In the genomic region with DNA sequence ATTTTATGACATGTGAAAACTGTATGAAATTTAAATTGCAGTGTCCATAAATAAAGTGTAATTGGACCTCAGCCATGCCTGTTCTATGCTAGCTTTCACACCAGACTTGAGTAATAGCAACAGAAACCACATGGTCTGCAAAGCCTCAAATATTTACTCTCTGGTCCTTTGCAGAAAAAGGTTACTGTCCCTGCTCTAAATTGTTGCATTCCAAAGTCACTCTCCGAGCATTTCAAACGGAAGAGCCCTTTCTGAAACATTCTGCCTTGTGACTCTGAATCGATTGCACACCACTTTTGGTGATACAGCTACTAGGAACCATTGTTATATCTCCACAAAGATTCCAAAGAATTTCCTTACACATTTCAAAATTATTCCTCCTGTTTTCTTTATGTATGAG, we compare ENCODE assay signal across 1 cellular context.
A peak's percentile ranks its signal among the peaks of the same experiment; 100 is the strongest.
TF ChIP-seq lines count a peak whose summit lies in the region.

No MANE protein-coding gene starts in this region.

TF ChIP-seq in HepG2, 621 proteins besides CTCF, POLR2A, EP300 and RAD21 (continued from another document and continues in another):
- TF ChIP-seq, protein P1, sequence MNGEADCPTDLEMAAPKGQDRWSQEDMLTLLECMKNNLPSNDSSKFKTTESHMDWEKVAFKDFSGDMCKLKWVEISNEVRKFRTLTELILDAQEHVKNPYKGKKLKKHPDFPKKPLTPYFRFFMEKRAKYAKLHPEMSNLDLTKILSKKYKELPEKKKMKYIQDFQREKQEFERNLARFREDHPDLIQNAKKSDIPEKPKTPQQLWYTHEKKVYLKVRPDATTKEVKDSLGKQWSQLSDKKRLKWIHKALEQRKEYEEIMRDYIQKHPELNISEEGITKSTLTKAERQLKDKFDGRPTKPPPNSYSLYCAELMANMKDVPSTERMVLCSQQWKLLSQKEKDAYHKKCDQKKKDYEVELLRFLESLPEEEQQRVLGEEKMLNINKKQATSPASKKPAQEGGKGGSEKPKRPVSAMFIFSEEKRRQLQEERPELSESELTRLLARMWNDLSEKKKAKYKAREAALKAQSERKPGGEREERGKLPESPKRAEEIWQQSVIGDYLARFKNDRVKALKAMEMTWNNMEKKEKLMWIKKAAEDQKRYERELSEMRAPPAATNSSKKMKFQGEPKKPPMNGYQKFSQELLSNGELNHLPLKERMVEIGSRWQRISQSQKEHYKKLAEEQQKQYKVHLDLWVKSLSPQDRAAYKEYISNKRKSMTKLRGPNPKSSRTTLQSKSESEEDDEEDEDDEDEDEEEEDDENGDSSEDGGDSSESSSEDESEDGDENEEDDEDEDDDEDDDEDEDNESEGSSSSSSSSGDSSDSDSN (CRISPR knock-in tag; IDR thresholded peaks at IDR 0.05) = no peak
- no peak for TF ChIP-seq ZNF335 (CRISPR knock-in tag; IDR thresholded peaks at IDR 0.05)
- TF ChIP-seq ZNF138 (CRISPR knock-in tag; IDR thresholded peaks at IDR 0.05; ENCODE audit: low read depth) = no peak
- no peak for TF ChIP-seq ZNF33B (CRISPR knock-in tag; IDR thresholded peaks at IDR 0.05)
- TF ChIP-seq CHCHD3 (CRISPR knock-in tag; IDR thresholded peaks at IDR 0.05) = no peak
- no peak for TF ChIP-seq ZNF431 (CRISPR knock-in tag; IDR thresholded peaks at IDR 0.05; ENCODE audit: borderline replicate concordance, low read depth)
- TF ChIP-seq AKAP8 (CRISPR knock-in tag; IDR thresholded peaks at IDR 0.05) = no peak
- TF ChIP-seq, protein P2, sequence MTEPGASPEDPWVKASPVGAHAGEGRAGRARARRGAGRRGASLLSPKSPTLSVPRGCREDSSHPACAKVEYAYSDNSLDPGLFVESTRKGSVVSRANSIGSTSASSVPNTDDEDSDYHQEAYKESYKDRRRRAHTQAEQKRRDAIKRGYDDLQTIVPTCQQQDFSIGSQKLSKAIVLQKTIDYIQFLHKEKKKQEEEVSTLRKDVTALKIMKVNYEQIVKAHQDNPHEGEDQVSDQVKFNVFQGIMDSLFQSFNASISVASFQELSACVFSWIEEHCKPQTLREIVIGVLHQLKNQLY (CRISPR knock-in tag; IDR thresholded peaks at IDR 0.05) = peak; percentile 35; the same call in 1 of the 2 replicates
- TF ChIP-seq, protein P3, sequence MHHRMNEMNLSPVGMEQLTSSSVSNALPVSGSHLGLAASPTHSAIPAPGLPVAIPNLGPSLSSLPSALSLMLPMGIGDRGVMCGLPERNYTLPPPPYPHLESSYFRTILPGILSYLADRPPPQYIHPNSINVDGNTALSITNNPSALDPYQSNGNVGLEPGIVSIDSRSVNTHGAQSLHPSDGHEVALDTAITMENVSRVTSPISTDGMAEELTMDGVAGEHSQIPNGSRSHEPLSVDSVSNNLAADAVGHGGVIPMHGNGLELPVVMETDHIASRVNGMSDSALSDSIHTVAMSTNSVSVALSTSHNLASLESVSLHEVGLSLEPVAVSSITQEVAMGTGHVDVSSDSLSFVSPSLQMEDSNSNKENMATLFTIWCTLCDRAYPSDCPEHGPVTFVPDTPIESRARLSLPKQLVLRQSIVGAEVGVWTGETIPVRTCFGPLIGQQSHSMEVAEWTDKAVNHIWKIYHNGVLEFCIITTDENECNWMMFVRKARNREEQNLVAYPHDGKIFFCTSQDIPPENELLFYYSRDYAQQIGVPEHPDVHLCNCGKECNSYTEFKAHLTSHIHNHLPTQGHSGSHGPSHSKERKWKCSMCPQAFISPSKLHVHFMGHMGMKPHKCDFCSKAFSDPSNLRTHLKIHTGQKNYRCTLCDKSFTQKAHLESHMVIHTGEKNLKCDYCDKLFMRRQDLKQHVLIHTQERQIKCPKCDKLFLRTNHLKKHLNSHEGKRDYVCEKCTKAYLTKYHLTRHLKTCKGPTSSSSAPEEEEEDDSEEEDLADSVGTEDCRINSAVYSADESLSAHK (CRISPR knock-in tag; IDR thresholded peaks at IDR 0.05; ENCODE audit: borderline replicate concordance) = no peak
- no peak for TF ChIP-seq FOXC1 (CRISPR knock-in tag; IDR thresholded peaks at IDR 0.05; ENCODE audit: borderline replicate concordance)
- TF ChIP-seq, protein P4, sequence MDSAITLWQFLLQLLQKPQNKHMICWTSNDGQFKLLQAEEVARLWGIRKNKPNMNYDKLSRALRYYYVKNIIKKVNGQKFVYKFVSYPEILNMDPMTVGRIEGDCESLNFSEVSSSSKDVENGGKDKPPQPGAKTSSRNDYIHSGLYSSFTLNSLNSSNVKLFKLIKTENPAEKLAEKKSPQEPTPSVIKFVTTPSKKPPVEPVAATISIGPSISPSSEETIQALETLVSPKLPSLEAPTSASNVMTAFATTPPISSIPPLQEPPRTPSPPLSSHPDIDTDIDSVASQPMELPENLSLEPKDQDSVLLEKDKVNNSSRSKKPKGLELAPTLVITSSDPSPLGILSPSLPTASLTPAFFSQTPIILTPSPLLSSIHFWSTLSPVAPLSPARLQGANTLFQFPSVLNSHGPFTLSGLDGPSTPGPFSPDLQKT (CRISPR knock-in tag; IDR thresholded peaks at IDR 0.05; ENCODE audit: borderline replicate concordance) = no peak
- no peak for TF ChIP-seq ZFP41 (CRISPR knock-in tag; IDR thresholded peaks at IDR 0.05; ENCODE audit: borderline replicate concordance)
- TF ChIP-seq, protein P5, sequence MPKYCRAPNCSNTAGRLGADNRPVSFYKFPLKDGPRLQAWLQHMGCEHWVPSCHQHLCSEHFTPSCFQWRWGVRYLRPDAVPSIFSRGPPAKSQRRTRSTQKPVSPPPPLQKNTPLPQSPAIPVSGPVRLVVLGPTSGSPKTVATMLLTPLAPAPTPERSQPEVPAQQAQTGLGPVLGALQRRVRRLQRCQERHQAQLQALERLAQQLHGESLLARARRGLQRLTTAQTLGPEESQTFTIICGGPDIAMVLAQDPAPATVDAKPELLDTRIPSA (CRISPR knock-in tag; IDR thresholded peaks at IDR 0.05; ENCODE audit: borderline replicate concordance) = no peak
- TF ChIP-seq NCOA2 (CRISPR knock-in tag; IDR thresholded peaks at IDR 0.05) = peak; percentile 81
- no peak for TF ChIP-seq ZNF616 (CRISPR knock-in tag; IDR thresholded peaks at IDR 0.05; ENCODE audit: low read depth)
- peak; percentile 72; the same call in 1 of the 2 replicates for TF ChIP-seq ZNF878 (CRISPR knock-in tag; IDR thresholded peaks at IDR 0.05)
- TF ChIP-seq ZSCAN12 (CRISPR knock-in tag; IDR thresholded peaks at IDR 0.05) = no peak
- TF ChIP-seq, protein P6, sequence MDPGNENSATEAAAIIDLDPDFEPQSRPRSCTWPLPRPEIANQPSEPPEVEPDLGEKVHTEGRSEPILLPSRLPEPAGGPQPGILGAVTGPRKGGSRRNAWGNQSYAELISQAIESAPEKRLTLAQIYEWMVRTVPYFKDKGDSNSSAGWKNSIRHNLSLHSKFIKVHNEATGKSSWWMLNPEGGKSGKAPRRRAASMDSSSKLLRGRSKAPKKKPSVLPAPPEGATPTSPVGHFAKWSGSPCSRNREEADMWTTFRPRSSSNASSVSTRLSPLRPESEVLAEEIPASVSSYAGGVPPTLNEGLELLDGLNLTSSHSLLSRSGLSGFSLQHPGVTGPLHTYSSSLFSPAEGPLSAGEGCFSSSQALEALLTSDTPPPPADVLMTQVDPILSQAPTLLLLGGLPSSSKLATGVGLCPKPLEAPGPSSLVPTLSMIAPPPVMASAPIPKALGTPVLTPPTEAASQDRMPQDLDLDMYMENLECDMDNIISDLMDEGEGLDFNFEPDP (CRISPR knock-in tag; conservative IDR thresholded peaks at IDR 0.05) = no peak
- TF ChIP-seq POLR2G (IDR thresholded peaks at IDR 0.05; ENCODE audit: low read depth, low read length) = no peak
- TF ChIP-seq, protein P7, sequence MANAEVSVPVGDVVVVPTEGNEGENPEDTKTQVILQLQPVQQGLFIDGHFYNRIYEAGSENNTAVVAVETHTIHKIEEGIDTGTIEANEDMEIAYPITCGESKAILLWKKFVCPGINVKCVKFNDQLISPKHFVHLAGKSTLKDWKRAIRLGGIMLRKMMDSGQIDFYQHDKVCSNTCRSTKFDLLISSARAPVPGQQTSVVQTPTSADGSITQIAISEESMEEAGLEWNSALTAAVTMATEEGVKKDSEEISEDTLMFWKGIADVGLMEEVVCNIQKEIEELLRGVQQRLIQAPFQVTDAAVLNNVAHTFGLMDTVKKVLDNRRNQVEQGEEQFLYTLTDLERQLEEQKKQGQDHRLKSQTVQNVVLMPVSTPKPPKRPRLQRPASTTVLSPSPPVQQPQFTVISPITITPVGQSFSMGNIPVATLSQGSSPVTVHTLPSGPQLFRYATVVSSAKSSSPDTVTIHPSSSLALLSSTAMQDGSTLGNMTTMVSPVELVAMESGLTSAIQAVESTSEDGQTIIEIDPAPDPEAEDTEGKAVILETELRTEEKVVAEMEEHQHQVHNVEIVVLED (CRISPR knock-in tag; IDR thresholded peaks at IDR 0.05; ENCODE audit: borderline replicate concordance) = no peak; the same call in 1 of the 2 replicates
- TF ChIP-seq SMAD1 (CRISPR knock-in tag; IDR thresholded peaks at IDR 0.05; ENCODE audit: borderline replicate concordance, low read depth) = no peak
- peak; percentile 85 for TF ChIP-seq FOXA3 (CRISPR knock-in tag; IDR thresholded peaks at IDR 0.05)
- no peak for TF ChIP-seq ZNF260 (CRISPR knock-in tag; IDR thresholded peaks at IDR 0.05; ENCODE audit: borderline replicate concordance, low read depth)
- TF ChIP-seq ZNF564 (CRISPR knock-in tag; IDR thresholded peaks at IDR 0.05) = peak; percentile 87
- TF ChIP-seq ZC3H13 (CRISPR knock-in tag; IDR thresholded peaks at IDR 0.05) = no peak
- peak; percentile 46 for TF ChIP-seq NR2F6 (IDR thresholded peaks at IDR 0.05)
- TF ChIP-seq NR2F6 (CRISPR knock-in tag; IDR thresholded peaks at IDR 0.05) = peak; percentile 83
- no peak for TF ChIP-seq RFX1 (IDR thresholded peaks at IDR 0.05)
- peak; percentile 81; the same call in 1 of the 2 replicates for TF ChIP-seq ZNF430 (CRISPR knock-in tag; IDR thresholded peaks at IDR 0.05)
- TF ChIP-seq ZNF350 (CRISPR knock-in tag; IDR thresholded peaks at IDR 0.05; ENCODE audit: borderline replicate concordance, low read depth) = no peak
- TF ChIP-seq ERF (CRISPR knock-in tag; IDR thresholded peaks at IDR 0.05) = peak; percentile 82
- TF ChIP-seq, protein P8, sequence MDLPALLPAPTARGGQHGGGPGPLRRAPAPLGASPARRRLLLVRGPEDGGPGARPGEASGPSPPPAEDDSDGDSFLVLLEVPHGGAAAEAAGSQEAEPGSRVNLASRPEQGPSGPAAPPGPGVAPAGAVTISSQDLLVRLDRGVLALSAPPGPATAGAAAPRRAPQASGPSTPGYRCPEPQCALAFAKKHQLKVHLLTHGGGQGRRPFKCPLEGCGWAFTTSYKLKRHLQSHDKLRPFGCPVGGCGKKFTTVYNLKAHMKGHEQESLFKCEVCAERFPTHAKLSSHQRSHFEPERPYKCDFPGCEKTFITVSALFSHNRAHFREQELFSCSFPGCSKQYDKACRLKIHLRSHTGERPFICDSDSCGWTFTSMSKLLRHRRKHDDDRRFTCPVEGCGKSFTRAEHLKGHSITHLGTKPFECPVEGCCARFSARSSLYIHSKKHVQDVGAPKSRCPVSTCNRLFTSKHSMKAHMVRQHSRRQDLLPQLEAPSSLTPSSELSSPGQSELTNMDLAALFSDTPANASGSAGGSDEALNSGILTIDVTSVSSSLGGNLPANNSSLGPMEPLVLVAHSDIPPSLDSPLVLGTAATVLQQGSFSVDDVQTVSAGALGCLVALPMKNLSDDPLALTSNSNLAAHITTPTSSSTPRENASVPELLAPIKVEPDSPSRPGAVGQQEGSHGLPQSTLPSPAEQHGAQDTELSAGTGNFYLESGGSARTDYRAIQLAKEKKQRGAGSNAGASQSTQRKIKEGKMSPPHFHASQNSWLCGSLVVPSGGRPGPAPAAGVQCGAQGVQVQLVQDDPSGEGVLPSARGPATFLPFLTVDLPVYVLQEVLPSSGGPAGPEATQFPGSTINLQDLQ (CRISPR knock-in tag; IDR thresholded peaks at IDR 0.05) = no peak
- TF ChIP-seq ZNF629 (CRISPR knock-in tag; conservative IDR thresholded peaks at IDR 0.05) = no peak
- TF ChIP-seq, protein P9, sequence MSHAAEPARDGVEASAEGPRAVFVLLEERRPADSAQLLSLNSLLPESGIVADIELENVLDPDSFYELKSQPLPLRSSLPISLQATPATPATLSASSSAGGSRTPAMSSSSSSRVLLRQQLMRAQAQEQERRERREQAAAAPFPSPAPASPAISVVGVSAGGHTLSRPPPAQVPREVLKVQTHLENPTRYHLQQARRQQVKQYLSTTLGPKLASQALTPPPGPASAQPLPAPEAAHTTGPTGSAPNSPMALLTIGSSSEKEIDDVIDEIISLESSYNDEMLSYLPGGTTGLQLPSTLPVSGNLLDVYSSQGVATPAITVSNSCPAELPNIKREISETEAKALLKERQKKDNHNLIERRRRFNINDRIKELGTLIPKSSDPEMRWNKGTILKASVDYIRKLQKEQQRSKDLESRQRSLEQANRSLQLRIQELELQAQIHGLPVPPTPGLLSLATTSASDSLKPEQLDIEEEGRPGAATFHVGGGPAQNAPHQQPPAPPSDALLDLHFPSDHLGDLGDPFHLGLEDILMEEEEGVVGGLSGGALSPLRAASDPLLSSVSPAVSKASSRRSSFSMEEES (CRISPR knock-in tag; IDR thresholded peaks at IDR 0.05) = peak; percentile 98
- 0 out of 2 replicates have a peak, but pooled peaks have one; percentile 43 for TF ChIP-seq SP140L (CRISPR knock-in tag; IDR thresholded peaks at IDR 0.05; ENCODE audit: borderline replicate concordance)
- TF ChIP-seq, protein P10, sequence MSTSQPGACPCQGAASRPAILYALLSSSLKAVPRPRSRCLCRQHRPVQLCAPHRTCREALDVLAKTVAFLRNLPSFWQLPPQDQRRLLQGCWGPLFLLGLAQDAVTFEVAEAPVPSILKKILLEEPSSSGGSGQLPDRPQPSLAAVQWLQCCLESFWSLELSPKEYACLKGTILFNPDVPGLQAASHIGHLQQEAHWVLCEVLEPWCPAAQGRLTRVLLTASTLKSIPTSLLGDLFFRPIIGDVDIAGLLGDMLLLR (CRISPR knock-in tag; IDR thresholded peaks at IDR 0.05) = no peak
- TF ChIP-seq, protein P11, sequence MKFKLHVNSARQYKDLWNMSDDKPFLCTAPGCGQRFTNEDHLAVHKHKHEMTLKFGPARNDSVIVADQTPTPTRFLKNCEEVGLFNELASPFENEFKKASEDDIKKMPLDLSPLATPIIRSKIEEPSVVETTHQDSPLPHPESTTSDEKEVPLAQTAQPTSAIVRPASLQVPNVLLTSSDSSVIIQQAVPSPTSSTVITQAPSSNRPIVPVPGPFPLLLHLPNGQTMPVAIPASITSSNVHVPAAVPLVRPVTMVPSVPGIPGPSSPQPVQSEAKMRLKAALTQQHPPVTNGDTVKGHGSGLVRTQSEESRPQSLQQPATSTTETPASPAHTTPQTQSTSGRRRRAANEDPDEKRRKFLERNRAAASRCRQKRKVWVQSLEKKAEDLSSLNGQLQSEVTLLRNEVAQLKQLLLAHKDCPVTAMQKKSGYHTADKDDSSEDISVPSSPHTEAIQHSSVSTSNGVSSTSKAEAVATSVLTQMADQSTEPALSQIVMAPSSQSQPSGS (CRISPR knock-in tag; IDR thresholded peaks at IDR 0.05) = peak; percentile 48; the same call in 1 of the 2 replicates
- TF ChIP-seq MXI1 (IDR thresholded peaks at IDR 0.05; ENCODE audit: borderline replicate concordance, low read depth, low read length) = peak; percentile 52; the same call in 1 of the 3 replicates
- TF ChIP-seq THAP11 (CRISPR knock-in tag; IDR thresholded peaks at IDR 0.05) = peak; percentile 47; the same call in 1 of the 2 replicates
- TF ChIP-seq HDAC2 (CRISPR knock-in tag; IDR thresholded peaks at IDR 0.05) = peak; percentile 93
- no peak for TF ChIP-seq RNF2 (conservative IDR thresholded peaks at IDR 0.05; ENCODE audit: low read depth)
- no peak for TF ChIP-seq HHEX (CRISPR knock-in tag; IDR thresholded peaks at IDR 0.05)
